Comparison of ENCODE assay signal across 9 cellular contexts in the genomic region with DNA sequence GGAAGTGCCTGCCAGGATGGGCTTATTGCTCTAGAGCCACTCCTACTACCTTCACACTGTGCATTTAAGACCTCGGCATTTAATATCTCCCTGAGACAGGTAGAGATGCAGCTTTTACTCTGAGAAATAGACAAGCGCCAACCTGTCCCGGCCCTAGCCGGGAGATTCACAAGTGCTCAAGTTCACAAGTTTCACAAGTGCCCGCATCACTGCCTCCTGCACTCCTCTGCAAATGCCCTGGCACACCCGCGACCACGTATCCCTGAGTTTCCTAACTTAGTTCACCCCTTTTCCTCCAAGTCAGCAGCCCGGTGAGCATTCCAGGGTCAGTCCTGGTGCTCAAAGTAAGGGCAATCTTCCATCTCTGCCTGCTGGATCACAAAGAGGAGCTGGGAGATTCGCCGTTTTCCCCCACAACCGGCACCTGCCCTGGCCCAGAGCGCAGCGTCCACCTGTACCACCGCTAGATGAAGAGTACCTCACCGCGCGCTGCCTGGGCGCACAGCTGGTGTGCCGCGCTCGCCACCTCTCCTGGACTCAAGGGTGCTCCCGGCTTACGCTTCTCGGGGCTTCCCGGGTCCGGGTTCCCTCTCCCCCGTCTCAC. TPM values are rescaled to one million over a fixed set of nuclear protein-coding genes. Genes with fewer than 3 reads are reported as not detected.
A peak's percentile ranks its signal among the peaks of the same experiment; 100 is the strongest.
DNase-seq lines count a peak whose midpoint lies in the region; ATAC-seq and TF ChIP-seq lines count a peak whose summit lies in the region.
"Had no signal": no experiment of that assay in that cellular context is flagged by ENCODE, and none has a peak within 500 bp of the region (broad histone marks: within the 10 kb centered on the region; RNA-seq: fewer than 3 reads in every experiment).

No MANE protein-coding gene starts in this region.

- no peak overlapping the region for H3K27ac Mint-ChIP-seq in activated T-cell treated with anti-CD3 and anti-CD28 coated beads, Interleukin-2, amount 50 U/mL, for 72 hours

- peaks cover 0 to 2% of the 10 kb centered on the region in 2 donors for H3K36me3 Mint-ChIP-seq in activated T-cell treated with anti-CD3 and anti-CD28 coated beads, Interleukin-2, amount 50 U/mL, for 72 hours (ENCODE audit: insufficient read depth in 2 of 2)

- peak; percentile 23 to 45 for ATAC-seq in activated T-cell treated with anti-CD3 and anti-CD28 coated beads, Interleukin-2, amount 50 U/mL, for 72 hours (replicated peaks in 1 of 2)
- peak; percentile 35 to 78 (median 67) for ATAC-seq in heart right ventricle
- no peak for ATAC-seq in GM19452 (IDR thresholded peaks at IDR 0.05; ENCODE audit: unreplicated experiment)
- no peak for ATAC-seq in GM21390 (IDR thresholded peaks at IDR 0.05; ENCODE audit: unreplicated experiment)

- H3K4me1 ChIP-seq in heart right ventricle (peaks cover 0 to 20% (median 4%) of the 10 kb centered on the region in 9 donors), prostate gland (replicated peaks) (no peaks in the 10 kb centered on the region)

- H3K9me3 Mint-ChIP-seq in activated T-cell treated with anti-CD3 and anti-CD28 coated beads, Interleukin-2, amount 50 U/mL, for 72 hours: no peaks in the 10 kb centered on the region

- CTCF ChIA-PET in GM10248 (lab: Yijun Ruan, JAX): no interaction called here

- WGBS in heart right ventricle, 2 donors: 6% methylated on average over 28 of the region's 28 CpGs
- WGBS in prostate gland: 7% methylated on average over 28 of the region's 28 CpGs

- no peak for TF ChIP-seq POLR2A in prostate gland (IDR thresholded peaks at IDR 0.05)

- peak overlapping the region; percentile 66 to 86 for H3K4me3 Mint-ChIP-seq in activated T-cell treated with anti-CD3 and anti-CD28 coated beads, Interleukin-2, amount 50 U/mL, for 72 hours

- intact Hi-C loops in heart right ventricle (cut with DNase I): no loop called here
- intact Hi-C loops in prostate gland (cut with DNase I): no loop called here

- DNase-seq in DMS53 treated with DMSO at 0.1 percent for 48 hours (lab: John Stamatoyannopoulos, UW; ENCODE audit: unreplicated experiment): peak; percentile 45
- DNase-seq in activated T-cell treated with anti-CD3 and anti-CD28 coated beads, Interleukin-2, amount 50 U/mL, for 72 hours: peak; percentile 1 to 7
- peak in 1 of 2 donors; percentile 27 for DNase-seq in heart right ventricle
- peak; percentile 6 for DNase-seq in prostate gland (ENCODE audit: low spot score)
- DNase-seq in GM10248 (ENCODE audit: extremely low spot score): no peak
- no peak for DNase-seq in DMS79 (lab: John Stamatoyannopoulos, UW)

- H3K4me1 Mint-ChIP-seq in activated T-cell treated with anti-CD3 and anti-CD28 coated beads, Interleukin-2, amount 50 U/mL, for 72 hours (ENCODE audit: low read depth): peaks cover 22% of the 10 kb centered on the region

- H3K27ac ChIP-seq in heart right ventricle (peak overlapping the region in 4 of 10 donors; percentile 17 to 87 (median 50)), prostate gland (no peak overlapping the region)

- POLR2A ChIA-PET in GM10248 (lab: Yijun Ruan, JAX): no interaction called here

- H3K9me3 ChIP-seq in heart right ventricle (no peaks in the 10 kb centered on the region), prostate gland (no peaks in the 10 kb centered on the region)

- H3K27me3 ChIP-seq in heart right ventricle (peaks cover 0 to 83% (median 56%) of the 10 kb centered on the region in 7 donors), prostate gland (replicated peaks; ENCODE audit: insufficient read depth) (no peaks in the 10 kb centered on the region)

- H3K36me3 ChIP-seq in heart right ventricle: no peaks in the 10 kb centered on the region
- H3K36me3 ChIP-seq in prostate gland: no peaks in the 10 kb centered on the region

- TF ChIP-seq CTCF in heart right ventricle (IDR thresholded peaks at IDR 0.05) (no peak), prostate gland (IDR thresholded peaks at IDR 0.05) (no peak), GM10248 (IDR thresholded peaks at IDR 0.05; ENCODE audit: control extremely low read depth, extremely low read depth, low read depth, missing control alignments) (no peak)

- H3K27me3 Mint-ChIP-seq in activated T-cell treated with anti-CD3 and anti-CD28 coated beads, Interleukin-2, amount 50 U/mL, for 72 hours (ENCODE audit: low read depth): peaks cover 85% of the 10 kb centered on the region

- peak overlapping the region; percentile 18 to 59 (median 50) for H3K4me3 ChIP-seq in heart right ventricle
- peak overlapping the region; percentile 21 to 26 for H3K4me3 ChIP-seq in prostate gland

RNA-seq across cellular contexts. Expression of gene SLC38A4, which starts 5.0 kb away (rescaled TPM):
- total RNA-seq in activated T-cell treated with anti-CD3 and anti-CD28 coated beads, Interleukin-2, amount 50 U/mL, for 72 hours: under 1 TPM in 1 of 2 donors, not detected in 1; 0.26 TPM
- total RNA-seq in heart right ventricle (1 to 10 TPM in 3 of 10 donors, under 1 TPM in 5, not detected in 2; 0.11 to 2.3 (median 0.67) TPM), prostate gland (1 to 10 TPM; 1.3 to 5.6 TPM)
- 1 to 10 TPM in 1 of 2 donors, under 1 TPM in 1; 0.06 to 1.3 TPM for polyA plus RNA-seq in heart right ventricle
- total RNA-seq: activated CD8-positive, alpha-beta memory T cell treated with anti-CD3 and anti-CD28 coated beads for 36 hours had no signal

Comparison
In these comparisons a context has a peak if more than half of its experiments do, and no peak if none do; other contexts are left out.
1. DNase-seq: peak in DMS53 treated with DMSO at 0.1 percent for 48 hours (single experiment), activated T-cell treated with anti-CD3 and anti-CD28 coated beads, Interleukin-2, amount 50 U/mL, for 72 hours (2 of 2) and prostate gland (single experiment); none in GM10248 (single experiment) and DMS79 (single experiment).
2. ATAC-seq: peak in activated T-cell treated with anti-CD3 and anti-CD28 coated beads, Interleukin-2, amount 50 U/mL, for 72 hours (2 of 2) and heart right ventricle (8 of 8); none in GM19452 (single experiment) and GM21390 (single experiment).